8 cellular contexts compared by ENCODE assay signal in the genomic region with DNA sequence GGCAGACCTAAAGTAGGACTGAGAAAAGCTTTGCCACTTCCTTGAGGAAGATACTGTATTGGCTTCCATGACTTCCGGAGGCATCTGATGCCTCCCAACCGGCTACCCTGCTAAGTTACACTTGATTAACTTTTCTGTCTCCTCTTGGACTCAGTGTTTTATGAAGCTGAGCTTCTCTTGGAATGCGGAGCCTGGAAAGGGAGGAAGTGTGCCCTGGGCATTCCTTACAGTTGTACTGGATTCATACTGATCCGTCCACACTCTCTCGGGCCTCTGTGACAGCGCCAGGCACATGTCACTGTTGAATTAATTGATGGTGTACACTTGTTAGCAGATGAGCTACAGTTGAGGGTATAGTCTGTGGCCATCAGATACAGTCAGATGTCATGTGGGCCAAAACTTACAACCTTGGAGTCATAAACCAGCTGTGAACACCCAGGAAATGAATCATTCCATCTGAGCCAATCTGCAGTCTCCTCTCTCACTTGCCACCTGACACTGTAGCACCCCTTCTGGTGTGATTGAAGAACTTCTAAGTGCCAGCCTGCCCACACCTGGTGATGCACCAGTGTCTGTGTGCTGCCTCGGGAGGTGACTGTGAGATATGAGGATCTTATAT.
DNase-seq lines count a peak whose midpoint lies in the region; ATAC-seq and TF ChIP-seq lines count a peak whose summit lies in the region.

No MANE protein-coding gene starts in this region.

- ATAC-seq in GM18868 (IDR thresholded peaks at IDR 0.05; ENCODE audit: unreplicated experiment) (peak; percentile 88), heart right ventricle (peak in 7 of 8 donors; percentile 28 to 58 (median 45))

- no peaks in the 10 kb centered on the region for H3F3A ChIP-seq in MM.1S (ENCODE audit: insufficient read depth, low read length)

- H3K9me3 ChIP-seq in MM.1S (replicated peaks; ENCODE audit: insufficient read depth, low read length) (no peaks in the 10 kb centered on the region), heart right ventricle (no peaks in the 10 kb centered on the region)

- no peak overlapping the region for H3K4me3 ChIP-seq in AG10803 (ENCODE audit: low read length)
- no peak overlapping the region for H3K4me3 ChIP-seq in MM.1S (ENCODE audit: low read length)
- no peak overlapping the region for H3K4me3 ChIP-seq in heart right ventricle

- H3K36me3 ChIP-seq in MM.1S (replicated peaks; ENCODE audit: insufficient read depth, low read length) (no peaks in the 10 kb centered on the region), heart right ventricle (no peaks in the 10 kb centered on the region)

- H4K20me1 ChIP-seq in MM.1S (ENCODE audit: insufficient read depth, low read length), result no peaks in the 10 kb centered on the region

- peak; percentile 59 for DNase-seq in AG10803 (ENCODE audit: low read depth)
- peak; percentile 34 for DNase-seq in MM.1S
- no peak for DNase-seq in heart right ventricle
- DNase-seq in DMS79 treated with DMSO at 0.1 percent for 48 hours (lab: John Stamatoyannopoulos, UW), result no peak
- no peak for DNase-seq in activated effector memory CD4-positive, alpha-beta T cell treated with anti-CD3 and anti-CD28 coated beads, Interleukin-2, amount 50 U/mL, for 16 hours
- no peak for DNase-seq in superior temporal gyrus (ENCODE audit: extremely low spot score)
- DNase-seq in NCI-H1092 treated with DMSO at 0.1 percent for 48 hours (lab: John Stamatoyannopoulos, UW), result no peak

- H3K4me2 ChIP-seq in MM.1S (ENCODE audit: low read depth, low read length), result no peak overlapping the region

- no peak overlapping the region for H3K9ac ChIP-seq in MM.1S (ENCODE audit: low read length)

- H3K27ac ChIP-seq in MM.1S (ENCODE audit: low read length) (no peak overlapping the region), heart right ventricle (peak overlapping the region in 9 of 10 donors; percentile 40 to 86 (median 79))

- 60 to 73% methylated on average over 7 of the region's 7 CpGs for WGBS in heart right ventricle, 2 donors

- TF ChIP-seq CTCF in AG10803 (conservative IDR thresholded peaks at IDR 0.05; ENCODE audit: low read length) (peak; percentile 36), MM.1S (IDR thresholded peaks at IDR 0.05; ENCODE audit: low read length) (peak; percentile 30), heart right ventricle (IDR thresholded peaks at IDR 0.05) (peak in 1 of 9 donors; percentile 28)

- H3K79me2 ChIP-seq in MM.1S (ENCODE audit: low read length), result no peaks in the 10 kb centered on the region

- intact Hi-C loops in heart right ventricle (cut with DNase I), result loop anchor here in 1 of 10 donors (10.0 kb wide), 1 partner anchor 65 kb away; no protein-coding TSS in a partner anchor

- H3K9me2 ChIP-seq in MM.1S (replicated peaks; ENCODE audit: insufficient read depth, low read length), result no peaks in the 10 kb centered on the region

- 0 out of 2 replicates have a peak, but pooled peaks cover 4% of the 10 kb centered on the region for H3K4me1 ChIP-seq in MM.1S (ENCODE audit: low read length)
- H3K4me1 ChIP-seq in heart right ventricle, result peaks cover 0 to 83% (median 28%) of the 10 kb centered on the region in 9 donors

- H2AFZ ChIP-seq in MM.1S (ENCODE audit: low read length), result no peak overlapping the region

- H3K27me3 ChIP-seq in MM.1S (replicated peaks; ENCODE audit: insufficient read depth, low read length) (no peaks in the 10 kb centered on the region), heart right ventricle (no peaks in the 10 kb centered on the region)

Comparison
In these comparisons a context has a peak if more than half of its experiments do, and no peak if none do; other contexts are left out.
1. DNase-seq: peak in AG10803 (single experiment) and MM.1S (single experiment); none in heart right ventricle (0 of 2), DMS79 treated with DMSO at 0.1 percent for 48 hours (single experiment), activated effector memory CD4-positive, alpha-beta T cell treated with anti-CD3 and anti-CD28 coated beads, Interleukin-2, amount 50 U/mL, for 16 hours (single experiment), superior temporal gyrus (single experiment) and NCI-H1092 treated with DMSO at 0.1 percent for 48 hours (single experiment).